In the genomic region with DNA sequence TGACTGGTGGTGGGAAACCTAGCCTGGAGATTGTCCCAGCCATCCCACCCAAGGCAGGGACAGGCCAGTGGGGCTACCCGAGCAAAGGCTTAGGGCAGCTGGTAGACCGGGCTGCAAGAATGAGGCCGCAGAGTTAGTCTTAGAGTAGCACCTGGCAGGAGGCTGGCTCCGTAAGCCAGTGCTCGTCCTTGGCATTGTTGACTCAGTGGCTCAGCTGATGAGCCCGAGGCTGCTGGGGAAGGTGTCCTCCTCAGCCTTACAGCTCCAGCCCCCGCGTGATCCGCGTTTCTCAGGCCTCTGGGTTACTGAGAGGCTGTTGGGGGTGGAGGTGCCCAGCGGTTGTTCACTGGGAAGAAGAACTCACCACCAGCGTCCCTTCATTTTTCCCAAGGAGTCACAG, we compare ENCODE assay signal across 8 cellular contexts. TPM values are rescaled to one million over a fixed set of nuclear protein-coding genes. Genes with fewer than 3 reads are reported as not detected.
DNase-seq lines count a peak whose midpoint lies in the region; ATAC-seq and TF ChIP-seq lines count a peak whose summit lies in the region.
"Had no signal": no experiment of that assay in that cellular context is flagged by ENCODE, and none has a peak within 500 bp of the region (broad histone marks: within the 10 kb centered on the region; RNA-seq: fewer than 3 reads in every experiment).

No MANE protein-coding gene starts in this region.

- H3K9ac ChIP-seq in BLaER1 (peak overlapping the region; percentile 81), iPS-15b (ENCODE audit: low read depth, low read length) (peak overlapping the region; percentile 26), SK-N-SH (no peak overlapping the region)

- H3K27ac ChIP-seq in 22Rv1 (peak overlapping the region; percentile 82), BLaER1 (peak overlapping the region; percentile 95), SK-N-SH (ENCODE audit: low read depth in 2 of 2, low read length in 1 of 2) (no peak overlapping the region)

- no peak overlapping the region for H2AFZ ChIP-seq in SK-N-SH (ENCODE audit: low read depth)

- no peak for TF ChIP-seq RAD21 in SK-N-SH (IDR thresholded peaks at IDR 0.05; ENCODE audit: low read length)

- H3K4me1 ChIP-seq in BLaER1: peaks cover 100% of the 10 kb centered on the region
- peaks cover 8% of the 10 kb centered on the region for H3K4me1 ChIP-seq in iPS-15b (ENCODE audit: control insufficient read depth, insufficient read depth, low read length)
- peaks cover 0 to 11% of the 10 kb centered on the region in 2 experiments; a peak in 1 of 4 replicates for H3K4me1 ChIP-seq in SK-N-SH (ENCODE audit: control insufficient read depth in 1 of 2, insufficient read depth in 2 of 2, low read depth in 1 of 2, low read length in 1 of 2)

- POLR2A ChIA-PET in SK-N-SH (lab: Yijun Ruan, JAX): no interaction called here

- DNase-seq in RPMI8226 (peak; percentile 50), dedifferentiated amniotic fluid mesenchymal stem cell (ENCODE audit: extremely low spot score) (no peak), SK-N-SH (no peak)
- DNase-seq: NCI-H226 had no signal

- CTCF ChIA-PET in SK-N-SH (lab: Yijun Ruan, JAX): no interaction called here

- H3K36me3 ChIP-seq in BLaER1 (no peaks in the 10 kb centered on the region), iPS-15b (ENCODE audit: control insufficient read depth, insufficient read depth, low read length) (peaks cover 6% of the 10 kb centered on the region), SK-N-SH (replicated peaks in 1 of 2; ENCODE audit: control insufficient read depth in 1 of 2, insufficient read depth in 2 of 2, low read length in 1 of 2) (no peaks in the 10 kb centered on the region)

- no peak for ATAC-seq in GM18873 (IDR thresholded peaks at IDR 0.05; ENCODE audit: low FRiP score, unreplicated experiment)

- H4K20me1 ChIP-seq in BLaER1 (peaks cover 52% of the 10 kb centered on the region; the same call in 1 of the 2 replicates), SK-N-SH (ENCODE audit: insufficient read depth) (peaks cover 96% of the 10 kb centered on the region)

- H3K9me2 ChIP-seq in SK-N-SH: no peaks in the 10 kb centered on the region

- H3K4me3 ChIP-seq in BLaER1 (peak overlapping the region; percentile 52), iPS-15b (ENCODE audit: low read depth, low read length) (no peak overlapping the region), SK-N-SH (ENCODE audit: low read depth in 2 of 2, low read length in 1 of 2) (no peak overlapping the region)

- H3K4me2 ChIP-seq in BLaER1: peak overlapping the region; percentile 93
- no peak overlapping the region for H3K4me2 ChIP-seq in SK-N-SH

- WGBS in SK-N-SH (ENCODE audit: low lambda C conversion rate): 88% methylated on average over 4 of the region's 12 CpGs

- no peaks in the 10 kb centered on the region for H3K9me3 ChIP-seq in BLaER1
- H3K9me3 ChIP-seq in iPS-15b (ENCODE audit: control insufficient read depth, insufficient read depth, low read length): no peaks in the 10 kb centered on the region
- no peaks in the 10 kb centered on the region for H3K9me3 ChIP-seq in SK-N-SH

- no peaks in the 10 kb centered on the region for H3F3A ChIP-seq in SK-N-SH (replicated peaks; ENCODE audit: insufficient read depth)

- TF ChIP-seq CTCF in 22Rv1 (IDR thresholded peaks at IDR 0.05) (no peak), SK-N-SH (IDR thresholded peaks at IDR 0.05) (no peak)

- TF ChIP-seq EP300 in SK-N-SH (IDR thresholded peaks at IDR 0.05; ENCODE audit: borderline replicate concordance in 1 of 2, low read depth in 1 of 2, low read length in 1 of 2): no peak

- H3K27me3 ChIP-seq in BLaER1: no peaks in the 10 kb centered on the region
- no peaks in the 10 kb centered on the region for H3K27me3 ChIP-seq in iPS-15b (ENCODE audit: control insufficient read depth, insufficient read depth, low read length)
- H3K27me3 ChIP-seq in SK-N-SH (ENCODE audit: insufficient read depth): no peaks in the 10 kb centered on the region

- peaks cover 87% of the 10 kb centered on the region for H3K79me2 ChIP-seq in SK-N-SH (ENCODE audit: insufficient read depth)

TF ChIP-seq in SK-N-SH, 30 proteins besides CTCF, POLR2A, EP300 and RAD21 (continues in another document):
- TF ChIP-seq TCF12 (IDR thresholded peaks at IDR 0.05): no peak
- no peak for TF ChIP-seq NFIC (IDR thresholded peaks at IDR 0.05; ENCODE audit: borderline replicate concordance)
- TF ChIP-seq RFX5 (IDR thresholded peaks at IDR 0.05; ENCODE audit: low read length): no peak
- TF ChIP-seq, protein P1, sequence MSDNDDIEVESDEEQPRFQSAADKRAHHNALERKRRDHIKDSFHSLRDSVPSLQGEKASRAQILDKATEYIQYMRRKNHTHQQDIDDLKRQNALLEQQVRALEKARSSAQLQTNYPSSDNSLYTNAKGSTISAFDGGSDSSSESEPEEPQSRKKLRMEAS (IDR thresholded peaks at IDR 0.05; ENCODE audit: low read depth): no peak
- TF ChIP-seq, protein P2, sequence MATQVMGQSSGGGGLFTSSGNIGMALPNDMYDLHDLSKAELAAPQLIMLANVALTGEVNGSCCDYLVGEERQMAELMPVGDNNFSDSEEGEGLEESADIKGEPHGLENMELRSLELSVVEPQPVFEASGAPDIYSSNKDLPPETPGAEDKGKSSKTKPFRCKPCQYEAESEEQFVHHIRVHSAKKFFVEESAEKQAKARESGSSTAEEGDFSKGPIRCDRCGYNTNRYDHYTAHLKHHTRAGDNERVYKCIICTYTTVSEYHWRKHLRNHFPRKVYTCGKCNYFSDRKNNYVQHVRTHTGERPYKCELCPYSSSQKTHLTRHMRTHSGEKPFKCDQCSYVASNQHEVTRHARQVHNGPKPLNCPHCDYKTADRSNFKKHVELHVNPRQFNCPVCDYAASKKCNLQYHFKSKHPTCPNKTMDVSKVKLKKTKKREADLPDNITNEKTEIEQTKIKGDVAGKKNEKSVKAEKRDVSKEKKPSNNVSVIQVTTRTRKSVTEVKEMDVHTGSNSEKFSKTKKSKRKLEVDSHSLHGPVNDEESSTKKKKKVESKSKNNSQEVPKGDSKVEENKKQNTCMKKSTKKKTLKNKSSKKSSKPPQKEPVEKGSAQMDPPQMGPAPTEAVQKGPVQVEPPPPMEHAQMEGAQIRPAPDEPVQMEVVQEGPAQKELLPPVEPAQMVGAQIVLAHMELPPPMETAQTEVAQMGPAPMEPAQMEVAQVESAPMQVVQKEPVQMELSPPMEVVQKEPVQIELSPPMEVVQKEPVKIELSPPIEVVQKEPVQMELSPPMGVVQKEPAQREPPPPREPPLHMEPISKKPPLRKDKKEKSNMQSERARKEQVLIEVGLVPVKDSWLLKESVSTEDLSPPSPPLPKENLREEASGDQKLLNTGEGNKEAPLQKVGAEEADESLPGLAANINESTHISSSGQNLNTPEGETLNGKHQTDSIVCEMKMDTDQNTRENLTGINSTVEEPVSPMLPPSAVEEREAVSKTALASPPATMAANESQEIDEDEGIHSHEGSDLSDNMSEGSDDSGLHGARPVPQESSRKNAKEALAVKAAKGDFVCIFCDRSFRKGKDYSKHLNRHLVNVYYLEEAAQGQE (IDR thresholded peaks at IDR 0.05; ENCODE audit: low read depth, low read length): no peak
- TF ChIP-seq, protein P3, sequence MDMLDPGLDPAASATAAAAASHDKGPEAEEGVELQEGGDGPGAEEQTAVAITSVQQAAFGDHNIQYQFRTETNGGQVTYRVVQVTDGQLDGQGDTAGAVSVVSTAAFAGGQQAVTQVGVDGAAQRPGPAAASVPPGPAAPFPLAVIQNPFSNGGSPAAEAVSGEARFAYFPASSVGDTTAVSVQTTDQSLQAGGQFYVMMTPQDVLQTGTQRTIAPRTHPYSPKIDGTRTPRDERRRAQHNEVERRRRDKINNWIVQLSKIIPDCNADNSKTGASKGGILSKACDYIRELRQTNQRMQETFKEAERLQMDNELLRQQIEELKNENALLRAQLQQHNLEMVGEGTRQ (IDR thresholded peaks at IDR 0.05; ENCODE audit: borderline replicate concordance, low read depth, low read length): no peak
- no peak for TF ChIP-seq EZH2phosphoT487 (IDR thresholded peaks at IDR 0.05; ENCODE audit: borderline replicate concordance, low read depth)
- TF ChIP-seq MXI1 (IDR thresholded peaks at IDR 0.05; ENCODE audit: low read depth, low read length): no peak
- no peak for TF ChIP-seq MEF2A (IDR thresholded peaks at IDR 0.05; ENCODE audit: borderline replicate concordance, low read depth)
- no peak for TF ChIP-seq SMC3 (IDR thresholded peaks at IDR 0.05; ENCODE audit: low read depth, low read length)
- TF ChIP-seq ZBTB33 (IDR thresholded peaks at IDR 0.05; ENCODE audit: borderline replicate concordance, low read depth): no peak
- TF ChIP-seq GABPA (IDR thresholded peaks at IDR 0.05; ENCODE audit: low read depth): no peak
- TF ChIP-seq FOXJ3 (CRISPR knock-in tag; IDR thresholded peaks at IDR 0.05): no peak
- TF ChIP-seq YY1 (IDR thresholded peaks at IDR 0.05; ENCODE audit: low read depth): no peak
- TF ChIP-seq ELF1 (IDR thresholded peaks at IDR 0.05): no peak
- no peak for TF ChIP-seq RXRA (IDR thresholded peaks at IDR 0.05; ENCODE audit: borderline replicate concordance, low read depth)

RNA-seq across cellular contexts. Expression of gene PPP1R37, which starts 24.7 kb away (rescaled TPM):
- polyA plus RNA-seq in SK-N-SH (2012; rRNA removed): 19.3 and 24.4 TPM in 2 replicates
- 9.4 and 14.2 TPM in 2 replicates for polyA plus RNA-seq in SK-N-SH (2012; cell fraction: cytosol; rRNA removed)
- 53.9 and 70.9 TPM in 2 replicates for polyA plus RNA-seq in SK-N-SH (2012; cell fraction: nucleus; rRNA removed)

RNA-seq across cellular contexts. Expression of gene GEMIN7, which starts 38.6 kb away (rescaled TPM):
- polyA plus RNA-seq in SK-N-SH (2012; rRNA removed): 24.2 and 28.7 TPM in 2 replicates
- 14.5 and 19.1 TPM in 2 replicates for polyA plus RNA-seq in SK-N-SH (2012; cell fraction: cytosol; rRNA removed)
- 16.1 and 16.5 TPM in 2 replicates for polyA plus RNA-seq in SK-N-SH (2012; cell fraction: nucleus; rRNA removed)

RNA-seq across cellular contexts. Expression of gene ZNF296, which starts 41.4 kb away (rescaled TPM):
- 0.16 and 0.21 TPM in 2 replicates for polyA plus RNA-seq in SK-N-SH (2012; rRNA removed)
- polyA plus RNA-seq in SK-N-SH (2012; cell fraction: cytosol; rRNA removed): 0.06 and 0.12 TPM in 2 replicates
- 2.1 and 2.8 TPM in 2 replicates for polyA plus RNA-seq in SK-N-SH (2012; cell fraction: nucleus; rRNA removed)

RNA-seq across cellular contexts. Expression of gene NKPD1, which starts 43.1 kb away (rescaled TPM):
- polyA plus RNA-seq in SK-N-SH (2012; rRNA removed): 0.06 and 0.12 TPM in 2 replicates
- polyA plus RNA-seq in SK-N-SH (2012; cell fraction: cytosol; rRNA removed): 0.03 and 0.04 TPM in 2 replicates
- 0.97 and 1.9 TPM in 2 replicates for polyA plus RNA-seq in SK-N-SH (2012; cell fraction: nucleus; rRNA removed)

Comparison
In these comparisons a context has a peak if more than half of its experiments do, and no peak if none do; other contexts are left out.
1. H3K27ac ChIP-seq: peak in 22Rv1 (single experiment) and BLaER1 (single experiment); none in SK-N-SH (0 of 2).